Comparison of ENCODE assay signal across 7 cellular contexts in genomic region chr17:40414312-40414711, GRCh38. TPM values are rescaled to one million over a fixed set of nuclear protein-coding genes. Genes with fewer than 3 reads are reported as not detected.
"Had no signal": no experiment of that assay in that cellular context is flagged by ENCODE, and none has a peak within 500 bp of the region (broad histone marks: within the 10 kb centered on the region; RNA-seq: fewer than 3 reads in every experiment).

No MANE protein-coding gene starts in this region.

RNA-seq across cellular contexts. Expression of gene GJD3, which starts 49.8 kb away (rescaled TPM):
- total RNA-seq: activated CD4-positive, alpha-beta T cell treated with anti-CD3 and anti-CD28 coated beads for 36 hours; activated naive CD4-positive, alpha-beta T cell treated with anti-CD3 and anti-CD28 coated beads, Interleukin-2, amount 50 U/mL, for 72 hours; MCF 10A; NCI-H460; RPMI7951; SK-MEL-5; T-helper 2 cell treated with Interferon-gamma antibody and Interleukin-4, amounts not matched to agents 100 ng/mL and 5 ng/mL, for 36 hours had no signal
